Comparison of ENCODE assay signal across 17 cellular contexts in the genomic region with DNA sequence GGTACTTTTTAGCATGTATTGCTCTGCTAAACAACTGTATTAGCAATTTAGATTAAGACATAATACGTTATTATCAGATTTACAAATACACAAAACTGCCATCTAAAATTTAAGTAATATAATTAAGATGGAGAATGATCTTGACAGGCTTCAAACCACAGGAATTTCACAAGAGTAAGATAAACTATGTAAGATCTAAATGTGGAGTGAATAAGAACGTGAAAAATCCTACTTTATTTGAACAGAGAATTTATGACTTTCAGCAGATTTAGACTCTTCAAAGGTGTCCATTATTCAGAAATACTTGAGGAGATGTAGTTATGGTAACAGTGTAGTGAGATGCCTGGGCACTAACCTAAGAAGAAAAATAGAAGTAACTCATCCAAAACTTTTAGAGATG.
DNase-seq lines count a peak whose midpoint lies in the region; ATAC-seq and TF ChIP-seq lines count a peak whose summit lies in the region.
"Had no signal": no experiment of that assay in that cellular context is flagged by ENCODE, and none has a peak within 500 bp of the region (broad histone marks: within the 10 kb centered on the region; RNA-seq: fewer than 3 reads in every experiment).

No MANE protein-coding gene starts in this region.

- H3K36me3 ChIP-seq in BJ (ENCODE audit: control insufficient read depth, insufficient read depth, low read length), result no peaks in the 10 kb centered on the region
- H3K36me3 ChIP-seq in IMR-90 (ENCODE audit: control insufficient read depth, insufficient read depth, low read length), result peaks cover 5% of the 10 kb centered on the region

- H3K27ac ChIP-seq in IMR-90 (ENCODE audit: insufficient read depth, low read length), result no peak overlapping the region
- H3K27ac ChIP-seq: A549 had no signal

- WGBS in IMR-90 (ENCODE audit: extremely low coverage in 2 of 2, insufficient read length in 1 of 2), 2 experiments, result no CpG with 5 or more reads among the region's 2 CpGs

- H3K9ac ChIP-seq in IMR-90 (ENCODE audit: low read depth, low read length), result no peak overlapping the region

- ATAC-seq in IMR-90 (ENCODE audit: low read depth) (peak; percentile 28), GM19463 (IDR thresholded peaks at IDR 0.05; ENCODE audit: unreplicated experiment) (no peak)
- ATAC-seq: A549 had no signal

- no peak overlapping the region for H3K23ac ChIP-seq in IMR-90 (ENCODE audit: low read depth, low read length)

- dilution Hi-C loops in IMR-90 (cut with HindIII; ENCODE audit: low sequenced_read_pairs, unreplicated experiment), result no loop called here

- H3K18ac ChIP-seq in IMR-90 (ENCODE audit: low read depth, low read length), result no peak overlapping the region

- H3K9me3 ChIP-seq in IMR-90 (ENCODE audit: control insufficient read depth, insufficient read depth, low read length), result peaks cover 2% of the 10 kb centered on the region

- H2BK5ac ChIP-seq in IMR-90 (ENCODE audit: low read depth, low read length, poor library complexity, severe bottlenecking), result no peak overlapping the region

- TF ChIP-seq POLR2A in IMR-90 (IDR thresholded peaks at IDR 0.05; ENCODE audit: low read depth, low read length), result no peak

- H2BK120ac ChIP-seq in IMR-90 (ENCODE audit: low read depth, low read length), result no peak overlapping the region

- H3K79me1 ChIP-seq in IMR-90 (ENCODE audit: low read depth in 1 of 2, low read length in 2 of 2), result peaks cover 24 to 25% of the 10 kb centered on the region in 2 experiments

- BruUV-seq in IMR-90 (replicated peaks; lab: Mats Ljungman, UMichigan), result no TSS peak

- no peak for TF ChIP-seq RAD21 in IMR-90 (IDR thresholded peaks at IDR 0.05; ENCODE audit: low read length)

- TF ChIP-seq CTCF in BJ (IDR thresholded peaks at IDR 0.05; ENCODE audit: insufficient read depth, low read depth, low read length), result no peak
- no peak for TF ChIP-seq CTCF in IMR-90 (conservative IDR thresholded peaks at IDR 0.05; ENCODE audit: low read depth, low read length)

- H3K4ac ChIP-seq in IMR-90 (ENCODE audit: low read depth, low read length), result peak overlapping the region; percentile 10; the same call in 1 of the 2 replicates

- DNase-seq in BJ (ENCODE audit: low read depth) (peak; percentile 44), IMR-90 (peak; percentile 13), astrocyte of the hippocampus (ENCODE audit: low read depth, low spot score) (peak; percentile 8), kidney glomerular epithelial cell (lab: John Stamatoyannopoulos, UW) (peak; percentile 45), NCI-H1930 (lab: John Stamatoyannopoulos, UW) (no peak), HEK293T (ENCODE audit: extremely low spot score) (no peak)
- DNase-seq in central memory CD4-positive, alpha-beta T cell, result no peak
- DNase-seq: DND-41, GDM1, GOT3, NCI-H1436, NCI-H2081, NCI-H446 treated with DMSO at 0.1 percent for 48 hours, NCI-H69, Right ventricle myocardium superior had no signal

- no peak overlapping the region for H2AK5ac ChIP-seq in IMR-90 (ENCODE audit: low read depth, low read length)

- H2AFZ ChIP-seq in IMR-90 (replicated peaks; ENCODE audit: low read length, poor library complexity), result no peak overlapping the region

- in situ Hi-C loops in IMR-90 (cut with MboI; ENCODE audit: low sequenced_read_pairs), result no loop called here

- no peak overlapping the region for H3K14ac ChIP-seq in IMR-90 (replicated peaks; ENCODE audit: low read depth, low read length)

- no peak overlapping the region for H3K56ac ChIP-seq in IMR-90 (ENCODE audit: extremely low read depth, insufficient read depth, low read length)

- peaks cover 12% of the 10 kb centered on the region; the same call in 1 of the 2 replicates for H3K4me1 ChIP-seq in IMR-90 (ENCODE audit: control insufficient read depth, insufficient read depth, low read length)
- H3K4me1 ChIP-seq: A549 had no signal

- POLR2A ChIA-PET in BJ (lab: Charles Lee) (no interaction called here), IMR-90 (lab: Charles Lee; ENCODE audit: unreplicated experiment) (no interaction called here), HEK293T (lab: Yijun Ruan, JAX) (no interaction called here)

- no peak overlapping the region for H2BK15ac ChIP-seq in IMR-90 (ENCODE audit: low read depth, low read length)

- H4K8ac ChIP-seq in IMR-90 (ENCODE audit: low read depth in 2 of 2, low read length in 2 of 2), result no peak overlapping the region

- H4K5ac ChIP-seq in IMR-90 (ENCODE audit: low read depth, low read length), result no peak overlapping the region

- no peak overlapping the region for H2AK9ac ChIP-seq in IMR-90 (replicated peaks; ENCODE audit: low read depth, low read length, poor library complexity)

- 0 out of 2 replicates have a peak, but pooled peaks cover 6% of the 10 kb centered on the region for H3K9me1 ChIP-seq in IMR-90 (ENCODE audit: insufficient read depth, low read length)

- CTCF ChIA-PET in BJ (lab: Yijun Ruan, JAX) (interaction anchor here (1.0 kb wide), 1 partner anchor 23 kb away, joined by 3 read pairs; no protein-coding TSS in a partner anchor), IMR-90 (lab: Yijun Ruan, JAX) (interaction anchor here (1.8 kb wide), 1 partner anchor 19 kb away, joined by 4 read pairs; no protein-coding TSS in a partner anchor), HEK293T (lab: Yijun Ruan, JAX) (no interaction called here)

- peak overlapping the region; percentile 69; the same call in 1 of the 2 replicates for H3K4me2 ChIP-seq in IMR-90 (ENCODE audit: low read depth, low read length)
- H3K4me2 ChIP-seq: A549 had no signal

- no peak overlapping the region for H4K91ac ChIP-seq in IMR-90 (ENCODE audit: insufficient read depth, low read depth, low read length)

- H3K27me3 ChIP-seq in BJ (ENCODE audit: control insufficient read depth, insufficient read depth, low read length) (no peaks in the 10 kb centered on the region), IMR-90 (ENCODE audit: control insufficient read depth, insufficient read depth, low read length) (no peaks in the 10 kb centered on the region)

- H4K20me1 ChIP-seq in IMR-90 (ENCODE audit: insufficient read depth, low read length), result no peaks in the 10 kb centered on the region

- no peak overlapping the region for H3K4me3 ChIP-seq in BJ (ENCODE audit: low read depth, low read length)
- H3K4me3 ChIP-seq in IMR-90 (ENCODE audit: insufficient read depth, low read depth, low read length), result no peak overlapping the region
- H3K4me3 ChIP-seq: A549 had no signal

- intact Hi-C loops in IMR-90 (cut with micrococcal nuclease), result no loop called here

- H2BK20ac ChIP-seq in IMR-90 (ENCODE audit: low read depth, low read length), result no peak overlapping the region

TF ChIP-seq in IMR-90, 13 proteins besides CTCF, POLR2A, EP300 and RAD21 (continues in another document):
- no peak for TF ChIP-seq FOS (IDR thresholded peaks at IDR 0.05; ENCODE audit: low read depth, low read length)
- TF ChIP-seq MAZ (IDR thresholded peaks at IDR 0.05; ENCODE audit: borderline replicate concordance, low read depth, low read length), result no peak
- TF ChIP-seq, protein P1, sequence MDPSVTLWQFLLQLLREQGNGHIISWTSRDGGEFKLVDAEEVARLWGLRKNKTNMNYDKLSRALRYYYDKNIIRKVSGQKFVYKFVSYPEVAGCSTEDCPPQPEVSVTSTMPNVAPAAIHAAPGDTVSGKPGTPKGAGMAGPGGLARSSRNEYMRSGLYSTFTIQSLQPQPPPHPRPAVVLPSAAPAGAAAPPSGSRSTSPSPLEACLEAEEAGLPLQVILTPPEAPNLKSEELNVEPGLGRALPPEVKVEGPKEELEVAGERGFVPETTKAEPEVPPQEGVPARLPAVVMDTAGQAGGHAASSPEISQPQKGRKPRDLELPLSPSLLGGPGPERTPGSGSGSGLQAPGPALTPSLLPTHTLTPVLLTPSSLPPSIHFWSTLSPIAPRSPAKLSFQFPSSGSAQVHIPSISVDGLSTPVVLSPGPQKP (IDR thresholded peaks at IDR 0.05; ENCODE audit: borderline replicate concordance, low read depth, low read length), result no peak
- no peak for TF ChIP-seq RFX5 (IDR thresholded peaks at IDR 0.05; ENCODE audit: low read depth, low read length)
- no peak for TF ChIP-seq MAFK (IDR thresholded peaks at IDR 0.05; ENCODE audit: low read depth, low read length)
- TF ChIP-seq SMC3 (IDR thresholded peaks at IDR 0.05; ENCODE audit: low read depth, low read length), result no peak
- TF ChIP-seq BHLHE40 (IDR thresholded peaks at IDR 0.05; ENCODE audit: low read depth, low read length), result no peak
- no peak for TF ChIP-seq MXI1 (IDR thresholded peaks at IDR 0.05; ENCODE audit: borderline replicate concordance, low read depth, low read length)
- no peak for TF ChIP-seq RCOR1 (IDR thresholded peaks at IDR 0.05; ENCODE audit: insufficient replicate concordance, low read length)
- no peak for TF ChIP-seq CHD1 (IDR thresholded peaks at IDR 0.05; ENCODE audit: low read depth, low read length)

TF ChIP-seq in HEK293T, 16 proteins besides CTCF, POLR2A, EP300 and RAD21:
- TF ChIP-seq LEF1 (IDR thresholded peaks at IDR 0.05; ENCODE audit: borderline replicate concordance), result no peak
- no peak for TF ChIP-seq L3MBTL2 (conservative IDR thresholded peaks at IDR 0.05)
- no peak for TF ChIP-seq SUZ12 (IDR thresholded peaks at IDR 0.05)
- TF ChIP-seq, protein P2, sequence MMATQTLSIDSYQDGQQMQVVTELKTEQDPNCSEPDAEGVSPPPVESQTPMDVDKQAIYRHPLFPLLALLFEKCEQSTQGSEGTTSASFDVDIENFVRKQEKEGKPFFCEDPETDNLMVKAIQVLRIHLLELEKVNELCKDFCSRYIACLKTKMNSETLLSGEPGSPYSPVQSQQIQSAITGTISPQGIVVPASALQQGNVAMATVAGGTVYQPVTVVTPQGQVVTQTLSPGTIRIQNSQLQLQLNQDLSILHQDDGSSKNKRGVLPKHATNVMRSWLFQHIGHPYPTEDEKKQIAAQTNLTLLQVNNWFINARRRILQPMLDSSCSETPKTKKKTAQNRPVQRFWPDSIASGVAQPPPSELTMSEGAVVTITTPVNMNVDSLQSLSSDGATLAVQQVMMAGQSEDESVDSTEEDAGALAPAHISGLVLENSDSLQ (IDR thresholded peaks at IDR 0.05), result no peak
- no peak for TF ChIP-seq FOXK2 (IDR thresholded peaks at IDR 0.05)
- no peak for TF ChIP-seq BHLHE40 (IDR thresholded peaks at IDR 0.05; ENCODE audit: borderline replicate concordance)
- TF ChIP-seq CTBP1 (IDR thresholded peaks at IDR 0.05; ENCODE audit: borderline replicate concordance), result no peak
- TF ChIP-seq FOXA1 (IDR thresholded peaks at IDR 0.05), result no peak
- TF ChIP-seq NFRKB (IDR thresholded peaks at IDR 0.05), result no peak
- no peak for TF ChIP-seq HDGF (IDR thresholded peaks at IDR 0.05; ENCODE audit: borderline replicate concordance)
- TF ChIP-seq SP1 (IDR thresholded peaks at IDR 0.05), result no peak
- TF ChIP-seq ELF4 (IDR thresholded peaks at IDR 0.05), result no peak
- TF ChIP-seq FOXM1 (IDR thresholded peaks at IDR 0.05; ENCODE audit: borderline replicate concordance), result no peak
- no peak for TF ChIP-seq ZNF384 (IDR thresholded peaks at IDR 0.05)
- no peak for TF ChIP-seq ARNT (IDR thresholded peaks at IDR 0.05)
- no peak for TF ChIP-seq TARDBP (IDR thresholded peaks at IDR 0.05)

Comparison
In these comparisons a context has a peak if more than half of its experiments do, and no peak if none do; other contexts are left out.
1. DNase-seq: peak in BJ (single experiment), IMR-90 (single experiment), astrocyte of the hippocampus (single experiment) and kidney glomerular epithelial cell (single experiment); none in NCI-H1930 (0 of 2), central memory CD4-positive, alpha-beta T cell (single experiment) and HEK293T (single experiment).